Comparison of ENCODE assay signal across 12 cellular contexts in the genomic region with DNA sequence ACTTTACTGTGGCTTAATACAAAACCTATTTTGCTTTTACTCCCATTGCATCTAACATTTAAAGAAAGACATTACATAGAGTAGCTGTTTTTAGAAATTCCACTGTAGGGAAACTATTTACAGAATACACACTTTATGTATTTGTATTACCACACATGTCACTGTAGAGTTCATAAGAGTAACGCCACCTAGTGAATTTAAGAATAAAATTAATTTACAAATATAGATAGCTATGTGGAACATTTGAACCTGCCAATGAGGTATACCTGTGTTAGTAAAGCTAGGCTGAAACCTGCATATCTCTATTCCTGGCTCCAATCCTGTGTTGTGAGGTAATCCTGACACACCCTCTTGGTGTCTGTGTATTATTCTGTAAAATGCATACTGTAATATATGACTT.
DNase-seq lines count a peak whose midpoint lies in the region; ATAC-seq and TF ChIP-seq lines count a peak whose summit lies in the region.
"Had no signal": no experiment of that assay in that cellular context is flagged by ENCODE, and none has a peak within 500 bp of the region (broad histone marks: within the 10 kb centered on the region; RNA-seq: fewer than 3 reads in every experiment).

No MANE protein-coding gene starts in this region.

- no peaks in the 10 kb centered on the region for H3K36me3 ChIP-seq in heart left ventricle
- no peaks in the 10 kb centered on the region for H3K36me3 ChIP-seq in PC-3 (ENCODE audit: low read depth, low read length)
- no peaks in the 10 kb centered on the region for H3K36me3 ChIP-seq in smooth muscle cell (ENCODE audit: low read depth)
- H3K36me3 ChIP-seq: brain microvascular endothelial cell, suprapubic skin had no signal

- peaks cover 0 to 49% (median 16%) of the 10 kb centered on the region in 12 donors for H3K4me1 ChIP-seq in heart left ventricle
- H3K4me1 ChIP-seq in PC-3 (ENCODE audit: insufficient read depth, low read length), result peaks cover 7% of the 10 kb centered on the region; the same call in 1 of the 2 replicates
- H3K4me1 ChIP-seq in smooth muscle cell (ENCODE audit: low read depth), result peaks cover 28% of the 10 kb centered on the region

- no peak for TF ChIP-seq POLR2A in heart left ventricle (IDR thresholded peaks at IDR 0.05)

- intact Hi-C loops in heart left ventricle (cut with DNase I) (loop anchor here in 1 of 10 donors (10.0 kb wide), 1 partner anchor 134 kb away; no protein-coding TSS in a partner anchor), left cardiac atrium (cut with DNase I) (no loop called here), PC-3 (cut with micrococcal nuclease) (no loop called here)

- no peak for DNase-seq in heart left ventricle
- no peak for DNase-seq in left cardiac atrium
- DNase-seq in PC-3, result peak; percentile 1
- DNase-seq in dermis microvascular lymphatic vessel endothelial cell (ENCODE audit: low read depth in 2 of 2), result peak; percentile 35 to 46
- DNase-seq in smooth muscle cell (lab: John Stamatoyannopoulos, UW; ENCODE audit: unreplicated experiment), result no peak
- DNase-seq: brain microvascular endothelial cell, NCI-H526 treated with DMSO at 0.1 percent for 48 hours had no signal

- H3K4me2 ChIP-seq in PC-3 (ENCODE audit: low read length) (no peak overlapping the region), smooth muscle cell (no peak overlapping the region)

- no peak overlapping the region for H3K9ac ChIP-seq in PC-3 (ENCODE audit: low read length)
- peak overlapping the region; percentile 48 for H3K9ac ChIP-seq in smooth muscle cell (ENCODE audit: low read depth)

- ATAC-seq in heart left ventricle (no peak), left cardiac atrium (no peak), PC-3 (no peak), GM19397 (IDR thresholded peaks at IDR 0.05; ENCODE audit: unreplicated experiment) (no peak), GM21367 (IDR thresholded peaks at IDR 0.05; ENCODE audit: unreplicated experiment) (no peak), HG03025 (IDR thresholded peaks at IDR 0.05; ENCODE audit: low FRiP score, unreplicated experiment) (no peak)
- ATAC-seq: HCT116 had no signal

- BruUV-seq in PC-3 (replicated peaks; lab: Mats Ljungman, UMichigan), result no TSS peak

- peak overlapping the region in 9 of 12 donors; percentile 46 to 64 (median 51) for H3K4me3 ChIP-seq in heart left ventricle
- H3K4me3 ChIP-seq in PC-3 (ENCODE audit: low read length), result no peak overlapping the region
- no peak overlapping the region for H3K4me3 ChIP-seq in smooth muscle cell
- H3K4me3 ChIP-seq: suprapubic skin had no signal

- 18 to 28% (median 22%) methylated on average over 1 of the region's 1 CpG for WGBS in heart left ventricle, 4 donors
- WGBS in smooth muscle cell (ENCODE audit: low lambda C conversion rate), result 91% methylated on average over 1 of the region's 1 CpG

- H3K79me2 ChIP-seq in PC-3 (ENCODE audit: low read length), result no peaks in the 10 kb centered on the region
- no peaks in the 10 kb centered on the region for H3K79me2 ChIP-seq in smooth muscle cell (ENCODE audit: low read depth)

- no peak overlapping the region for H2AFZ ChIP-seq in PC-3 (ENCODE audit: low read length)
- no peak overlapping the region for H2AFZ ChIP-seq in smooth muscle cell (ENCODE audit: low read depth)

- no peaks in the 10 kb centered on the region for H3K9me2 ChIP-seq in PC-3 (replicated peaks; ENCODE audit: low read length)

- peak overlapping the region in 7 of 12 donors; percentile 8 to 83 (median 70) for H3K27ac ChIP-seq in heart left ventricle
- no peak overlapping the region for H3K27ac ChIP-seq in PC-3 (ENCODE audit: low read length)
- peak overlapping the region; percentile 97 for H3K27ac ChIP-seq in smooth muscle cell (ENCODE audit: low read depth)
- H3K27ac ChIP-seq: suprapubic skin had no signal

- POLR2A ChIA-PET in PC-3 (lab: Charles Lee; ENCODE audit: unreplicated experiment), result no interaction called here

- H3F3A ChIP-seq in PC-3 (ENCODE audit: low read length, unreplicated experiment) (no peaks in the 10 kb centered on the region), smooth muscle cell (ENCODE audit: low read depth) (no peaks in the 10 kb centered on the region)

- CTCF ChIA-PET in PC-3 (lab: Charles Lee), result no interaction called here

- H3K27me3 ChIP-seq in heart left ventricle (no peaks in the 10 kb centered on the region), PC-3 (ENCODE audit: low read length) (no peaks in the 10 kb centered on the region), smooth muscle cell (ENCODE audit: low read depth) (peaks cover 6% of the 10 kb centered on the region)
- H3K27me3 ChIP-seq: brain microvascular endothelial cell, suprapubic skin had no signal

- H3K9me3 ChIP-seq in heart left ventricle (no peaks in the 10 kb centered on the region), PC-3 (ENCODE audit: low read length) (no peaks in the 10 kb centered on the region), smooth muscle cell (replicated peaks; ENCODE audit: low read depth) (no peaks in the 10 kb centered on the region)
- H3K9me3 ChIP-seq: suprapubic skin had no signal

- peak in 8 of 12 donors; percentile 7 to 45 (median 30) for TF ChIP-seq CTCF in heart left ventricle (IDR thresholded peaks at IDR 0.05)
- peak; percentile 37; the same call in 1 of the 2 replicates for TF ChIP-seq CTCF in PC-3 (conservative IDR thresholded peaks at IDR 0.05; ENCODE audit: low read depth, low read length)
- no peak for TF ChIP-seq CTCF in smooth muscle cell (IDR thresholded peaks at IDR 0.05; ENCODE audit: borderline replicate concordance, insufficient read depth, poor library complexity, severe bottlenecking)

- H4K20me1 ChIP-seq in PC-3 (ENCODE audit: low read length) (no peaks in the 10 kb centered on the region), smooth muscle cell (ENCODE audit: low read depth) (no peaks in the 10 kb centered on the region)

Comparison
In these comparisons a context has a peak if more than half of its experiments do, and no peak if none do; other contexts are left out.
1. DNase-seq: peak in PC-3 (single experiment) and dermis microvascular lymphatic vessel endothelial cell (2 of 2); none in heart left ventricle (0 of 5), left cardiac atrium (single experiment) and smooth muscle cell (single experiment).
2. H3K4me3 ChIP-seq: peak in heart left ventricle (9 of 12); none in PC-3 (single experiment) and smooth muscle cell (single experiment).